Comparison of ENCODE assay signal across 8 cellular contexts in genomic region chr15:40291088-40291574, GRCh38. TPM values are rescaled to one million over a fixed set of nuclear protein-coding genes. Genes with fewer than 3 reads are reported as not detected.
A peak's percentile ranks its signal among the peaks of the same experiment; 100 is the strongest.
DNase-seq lines count a peak whose midpoint lies in the region; ATAC-seq lines count a peak whose summit lies in the region.
"Had no signal": no experiment of that assay in that cellular context is flagged by ENCODE, and none has a peak within 500 bp of the region (broad histone marks: within the 10 kb centered on the region; RNA-seq: fewer than 3 reads in every experiment).

No MANE protein-coding gene starts in this region.

- peak overlapping the region; percentile 30 for H3K4me3 ChIP-seq in iPS-11a (ENCODE audit: low read depth, low read length)

- no peak for ATAC-seq in GM18498 (IDR thresholded peaks at IDR 0.05; ENCODE audit: unreplicated experiment)
- ATAC-seq in HG02885 (IDR thresholded peaks at IDR 0.05; ENCODE audit: poor library complexity, unreplicated experiment), result no peak

- DNase-seq in LHCN-M2 (ENCODE audit: low read depth) (peak; percentile 38), amniotic epithelial cell (ENCODE audit: low read depth) (peak; percentile 46), stromal cell of bone marrow (ENCODE audit: low read depth) (peak; percentile 29), ureter (ENCODE audit: low spot score) (no peak)
- DNase-seq: activated naive CD8-positive, alpha-beta T cell treated with anti-CD3 and anti-CD28 coated beads, Interleukin-2, amount 10 ng/mL, durations not matched to agents 7 days and 5 days had no signal

RNA-seq across cellular contexts. Expression of gene ANKRD63, which starts 8.3 kb away (rescaled TPM):
- total RNA-seq in LHCN-M2 (2014; rRNA removed), result not detected in 2 replicates
- not detected for polyA plus RNA-seq in LHCN-M2 (2012)
- total RNA-seq in ureter, result not detected

RNA-seq across cellular contexts. Expression of gene PLCB2, which starts 16.6 kb away (rescaled TPM):
- total RNA-seq in LHCN-M2 (2014; rRNA removed) (0.75 and 1.9 TPM in 2 replicates), ureter (26.9 TPM)
- 0.50 TPM for polyA plus RNA-seq in LHCN-M2 (2012)

RNA-seq across cellular contexts. Expression of gene INAFM2, which starts 32.4 kb away (rescaled TPM):
- total RNA-seq in LHCN-M2 (2014; rRNA removed) (16.4 and 19.7 TPM in 2 replicates), ureter (26.2 TPM)
- 23.8 TPM for polyA plus RNA-seq in LHCN-M2 (2012)

RNA-seq across cellular contexts. Expression of gene CCDC9B, which starts 49.6 kb away (rescaled TPM):
- total RNA-seq in LHCN-M2 (2014; rRNA removed) (9.8 and 12.1 TPM in 2 replicates), ureter (56.5 TPM)
- polyA plus RNA-seq in LHCN-M2 (2012), result 53.9 TPM

RNA-seq across cellular contexts. Expression of gene PAK6, which starts 52.3 kb away (rescaled TPM):
- total RNA-seq in LHCN-M2 (2014; rRNA removed) (under 0.01 TPM in 1 of 2 replicates, not detected in the other), ureter (29.5 TPM)
- polyA plus RNA-seq in LHCN-M2 (2012), result not detected
